In the genomic region with DNA sequence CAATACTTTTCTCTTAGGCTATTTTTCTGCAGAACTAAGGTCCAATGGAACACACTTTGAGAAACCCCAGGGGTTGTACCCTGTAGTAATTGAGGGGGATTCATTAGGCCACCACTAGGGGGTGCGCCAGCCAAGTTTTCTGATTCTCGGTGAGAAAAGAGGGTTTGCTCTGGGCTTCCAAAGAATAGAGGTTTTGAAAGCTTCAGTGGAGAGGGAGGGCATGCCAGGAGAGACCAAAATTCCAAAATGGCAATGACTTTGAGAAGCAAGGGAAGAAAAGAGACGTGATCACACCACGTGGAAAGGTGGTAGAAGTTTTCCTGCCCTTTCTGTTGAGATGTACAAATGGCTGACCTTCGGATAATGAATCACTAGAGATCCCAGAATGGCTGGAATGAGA, we compare ENCODE assay signal across 8 cellular contexts.
A peak's percentile ranks its signal among the peaks of the same experiment; 100 is the strongest.
DNase-seq lines count a peak whose midpoint lies in the region; ATAC-seq, FAIRE-seq and TF ChIP-seq lines count a peak whose summit lies in the region.

No MANE protein-coding gene starts in this region.

- H3K36me3 ChIP-seq in left ventricle myocardium inferior = no peaks in the 10 kb centered on the region
- H3K36me3 ChIP-seq in small intestine (ENCODE audit: control insufficient read depth in 2 of 2, insufficient read depth in 2 of 2, low read length in 2 of 2) = no peaks in the 10 kb centered on the region

- H3K9me3 ChIP-seq in left ventricle myocardium inferior (replicated peaks) = no peaks in the 10 kb centered on the region
- no peaks in the 10 kb centered on the region for H3K9me3 ChIP-seq in small intestine (ENCODE audit: control insufficient read depth, low read depth)

- WGBS in small intestine, 3 donors = 21 to 32% (median 31%) methylated on average over 5 of the region's 5 CpGs

- no peak for FAIRE-seq in small intestine (lab: Jason Lieb, UNC)

- H3K27me3 ChIP-seq in left ventricle myocardium inferior (ENCODE audit: low read depth) (no peaks in the 10 kb centered on the region), small intestine (ENCODE audit: control insufficient read depth in 2 of 2, insufficient read depth in 2 of 2, low read length in 2 of 2) (no peaks in the 10 kb centered on the region)

- DNase-seq in GDM1 (lab: John Stamatoyannopoulos, UW) (peak; percentile 21), Kasumi-1 (lab: John Stamatoyannopoulos, UW) (peak; percentile 57 to 76), RWPE1 (ENCODE audit: low spot score) (peak; percentile 65), left ventricle myocardium inferior (peak; percentile 43), small intestine (peak; percentile 58)
- DNase-seq in activated naive CD4-positive, alpha-beta T cell treated with anti-CD3 and anti-CD28 coated beads, Interleukin-2, amount 50 U/mL, for 16 hours = peak; percentile 64

- H3K27ac ChIP-seq in RWPE1 (no peak overlapping the region), left ventricle myocardium inferior (replicated peaks) (no peak overlapping the region), small intestine (ENCODE audit: low read depth in 1 of 2, low read length in 1 of 2) (no peak overlapping the region)

- ATAC-seq in GM21723 (IDR thresholded peaks at IDR 0.05; ENCODE audit: unreplicated experiment) (peak; percentile 80), HG03457 (IDR thresholded peaks at IDR 0.05; ENCODE audit: unreplicated experiment) (no peak)

- H3K4me3 ChIP-seq in left ventricle myocardium inferior = no peak overlapping the region
- no peak overlapping the region for H3K4me3 ChIP-seq in small intestine (ENCODE audit: low read depth in 1 of 2, low read length in 2 of 2)

- CTCF ChIA-PET in RWPE1 (lab: Yijun Ruan, JAX) = interaction anchor here (0.6 kb wide), 5 partner anchors 11 to 1291 kb away, joined by 3 to 4 read pairs (median 3); no protein-coding TSS in a partner anchor

- intact Hi-C loops in left ventricle myocardium inferior (cut with micrococcal nuclease) = no loop called here

- H3K4me1 ChIP-seq in left ventricle myocardium inferior = no peaks in the 10 kb centered on the region
- no peaks in the 10 kb centered on the region for H3K4me1 ChIP-seq in small intestine (ENCODE audit: control insufficient read depth in 2 of 2, insufficient read depth in 1 of 2, low read depth in 1 of 2, low read length in 1 of 2)

- peak; percentile 82 for TF ChIP-seq CTCF in RWPE1 (conservative IDR thresholded peaks at IDR 0.05; ENCODE audit: low read depth)
- peak; percentile 80 for TF ChIP-seq CTCF in left ventricle myocardium inferior (IDR thresholded peaks at IDR 0.05; ENCODE audit: borderline replicate concordance)

- POLR2A ChIA-PET in RWPE1 (lab: Yijun Ruan, JAX; ENCODE audit: low non-redundant PET) = no interaction called here
